In the genomic region with DNA sequence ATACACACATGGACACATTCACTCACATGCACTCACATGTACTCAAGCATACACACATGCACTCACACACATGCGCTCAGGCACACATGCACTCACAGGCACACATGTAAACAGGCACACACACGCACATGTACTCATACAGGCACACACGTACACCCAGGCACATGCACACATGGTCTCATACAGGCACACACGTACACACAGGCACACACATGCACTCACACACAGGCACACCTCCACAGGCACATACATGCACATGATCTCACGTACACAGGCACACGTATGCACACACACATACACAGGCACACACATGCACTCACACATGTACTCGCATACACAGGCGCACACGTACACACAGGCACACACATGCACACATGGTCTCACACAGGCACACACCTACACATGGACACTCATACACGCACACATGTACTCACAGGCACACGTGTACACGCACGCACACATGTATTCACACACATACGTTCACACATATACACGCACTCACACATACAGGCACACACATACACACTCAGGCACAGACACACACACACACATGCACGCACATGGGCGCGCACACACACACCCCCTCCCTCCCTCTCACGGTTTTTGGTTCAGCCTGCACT, we compare ENCODE assay signal across 17 cellular contexts.
"Had no signal": no experiment of that assay in that cellular context is flagged by ENCODE, and none has a peak within 500 bp of the region (broad histone marks: within the 10 kb centered on the region; RNA-seq: fewer than 3 reads in every experiment).

No MANE protein-coding gene starts in this region.

- H3K4me3 Mint-ChIP-seq: activated T-helper 1 cell treated with anti-CD3 and anti-CD28 coated beads, Interleukin-12 subunit alpha, Interleukin-12 subunit beta, Interleukin-2, Interleukin-4 antibody, amounts not matched to agents 30 ng/mL and 10 ng/mL and 1 ng/mL, durations not matched to agents 14 hours and 24 hours and 36 hours; naive thymus-derived CD8-positive, alpha-beta T cell had no signal

- H3K27me3 ChIP-seq: body of pancreas, esophagus muscularis mucosa, heart right ventricle, thyroid gland, vagina had no signal

- H3K36me3 ChIP-seq: thyroid gland, vagina had no signal

- H3K4me1 ChIP-seq: body of pancreas, thyroid gland, vagina had no signal

- H3K9me3 ChIP-seq: body of pancreas, esophagus muscularis mucosa, heart right ventricle, thyroid gland, vagina had no signal

- DNase-seq: activated CD4-positive, alpha-beta T cell treated with anti-CD3 and anti-CD28 coated beads, Interleukin-2, amount 50 U/mL, for 1 hour; activated naive CD4-positive, alpha-beta T cell; body of pancreas; cerebellar nuclear complex; cortex of kidney; heart right ventricle; mesendoderm; naive thymus-derived CD8-positive, alpha-beta T cell; stimulated activated CD4-positive, alpha-beta T cell treated with anti-CD3 and anti-CD28 coated beads, Interleukin-12 subunit alpha, Interleukin-12 subunit beta, amount 100 ng/mL, for 4 hours; stimulated activated CD4-positive, alpha-beta T cell treated with anti-CD3 and anti-CD28 coated beads, Interleukin-1b, Interleukin-23, amount 100 ng/mL, for 48 hours; stimulated activated CD8-positive, alpha-beta memory T cell treated with anti-CD3 and anti-CD28 coated beads, Interleukin-4, amount 100 ng/mL, for 48 hours; stimulated activated naive CD4-positive, alpha-beta T cell treated with Interleukin-2 at 50 U/mL for 16 hours; thyroid gland had no signal

- H3K4me1 Mint-ChIP-seq: naive thymus-derived CD8-positive, alpha-beta T cell had no signal

- H3K27ac Mint-ChIP-seq: activated T-helper 1 cell treated with anti-CD3 and anti-CD28 coated beads, Interleukin-12 subunit alpha, Interleukin-12 subunit beta, Interleukin-2, Interleukin-4 antibody, amounts not matched to agents 30 ng/mL and 10 ng/mL and 1 ng/mL, durations not matched to agents 14 hours and 24 hours and 36 hours had no signal

- ATAC-seq: activated CD4-positive, CD25-positive, alpha-beta regulatory T cell treated with anti-CD3 and anti-CD28 coated beads, Interleukin-2, amount 50 U/mL, for 24 hours; body of pancreas; naive thymus-derived CD8-positive, alpha-beta T cell had no signal

- H3K27ac ChIP-seq: body of pancreas, esophagus muscularis mucosa, thyroid gland, vagina had no signal

- H3K9me3 Mint-ChIP-seq: activated T-helper 1 cell treated with anti-CD3 and anti-CD28 coated beads, Interleukin-12 subunit alpha, Interleukin-12 subunit beta, Interleukin-2, Interleukin-4 antibody, amounts not matched to agents 30 ng/mL and 10 ng/mL and 1 ng/mL, durations not matched to agents 14 hours and 24 hours and 36 hours; naive thymus-derived CD8-positive, alpha-beta T cell had no signal

- H3K36me3 Mint-ChIP-seq: naive thymus-derived CD8-positive, alpha-beta T cell had no signal

- H3K4me3 ChIP-seq: body of pancreas, esophagus muscularis mucosa, heart right ventricle, thyroid gland, vagina had no signal
